ENCODE assay signal across 10 cellular contexts in genomic region chr10:75406158-75407065, GRCh38. TPM values are rescaled to one million over a fixed set of nuclear protein-coding genes. Genes with fewer than 3 reads are reported as not detected.
A peak's percentile ranks its signal among the peaks of the same experiment; 100 is the strongest.
DNase-seq lines count a peak whose midpoint lies in the region; ATAC-seq and TF ChIP-seq lines count a peak whose summit lies in the region.
"Had no signal": no experiment of that assay in that cellular context is flagged by ENCODE, and none has a peak within 500 bp of the region (broad histone marks: within the 10 kb centered on the region; RNA-seq: fewer than 3 reads in every experiment).

No MANE protein-coding gene starts in this region.

- H3K9me3 ChIP-seq in breast epithelium (no peaks in the 10 kb centered on the region), upper lobe of right lung (no peaks in the 10 kb centered on the region)

- H3K4me3 ChIP-seq in breast epithelium (peak overlapping the region in 2 of 3 donors; percentile 81 to 82), upper lobe of right lung (peak overlapping the region; percentile 70)

- H3K27ac ChIP-seq in breast epithelium (peak overlapping the region; percentile 87 to 94), upper lobe of right lung (peak overlapping the region; percentile 96), foreskin keratinocyte (no peak overlapping the region)

- H3K9me3 Mint-ChIP-seq in MCF 10A (ENCODE audit: unreplicated experiment): no peaks in the 10 kb centered on the region
- no peaks in the 10 kb centered on the region for H3K9me3 Mint-ChIP-seq in mesothelial cell of epicardium

- BruUV-seq in MCF 10A (replicated peaks; lab: Mats Ljungman, UMichigan): no TSS peak

- ATAC-seq in upper lobe of right lung: no peak
- ATAC-seq in foreskin keratinocyte: no peak

- intact Hi-C loops in breast epithelium (cut with DNase I; ENCODE audit: low total_unique reads) (no loop called here), MCF 10A (cut with micrococcal nuclease) (loop anchor here (10.0 kb wide), 2 partner anchors 128 to 308 kb away; no protein-coding TSS in a partner anchor), upper lobe of right lung (cut with DNase I) (no loop called here)

- peaks cover 10% of the 10 kb centered on the region for H3K4me1 Mint-ChIP-seq in MCF 10A (ENCODE audit: insufficient read depth, unreplicated experiment)
- H3K4me1 Mint-ChIP-seq in mesothelial cell of epicardium: peaks cover 43% of the 10 kb centered on the region

- H3K27me3 Mint-ChIP-seq in MCF 10A (ENCODE audit: insufficient read depth, unreplicated experiment): no peaks in the 10 kb centered on the region
- peaks cover 15% of the 10 kb centered on the region for H3K27me3 Mint-ChIP-seq in mesothelial cell of epicardium (ENCODE audit: low read depth)

- H3K36me3 Mint-ChIP-seq in MCF 10A (ENCODE audit: insufficient read depth, unreplicated experiment): peaks cover 14% of the 10 kb centered on the region
- no peaks in the 10 kb centered on the region for H3K36me3 Mint-ChIP-seq in mesothelial cell of epicardium

- CTCF ChIA-PET in MCF 10A (lab: Yijun Ruan, JAX): interaction anchor here (0.7 kb wide), 1 partner anchor 630 kb away, joined by 3 read pairs; no protein-coding TSS in a partner anchor

- POLR2A ChIA-PET in MCF 10A (lab: Yijun Ruan, JAX): no interaction called here

- H3K36me3 ChIP-seq in breast epithelium: no peaks in the 10 kb centered on the region
- no peaks in the 10 kb centered on the region for H3K36me3 ChIP-seq in upper lobe of right lung

- no peaks in the 10 kb centered on the region for H3K4me1 ChIP-seq in breast epithelium
- H3K4me1 ChIP-seq in upper lobe of right lung: peaks cover 24% of the 10 kb centered on the region
- H3K4me1 ChIP-seq in foreskin keratinocyte: peaks cover 9% of the 10 kb centered on the region

- TF ChIP-seq POLR2A in breast epithelium (IDR thresholded peaks at IDR 0.05): no peak

- no peak overlapping the region for H3K27ac Mint-ChIP-seq in MCF 10A (ENCODE audit: low read depth, unreplicated experiment)
- peak overlapping the region; percentile 91 for H3K27ac Mint-ChIP-seq in mesothelial cell of epicardium

- H3K4me3 Mint-ChIP-seq in MCF 10A (ENCODE audit: unreplicated experiment) (no peak overlapping the region), mesothelial cell of epicardium (peak overlapping the region; percentile 66)

- peaks cover 0 to 7% of the 10 kb centered on the region in 2 donors for H3K27me3 ChIP-seq in breast epithelium
- peaks cover 7% of the 10 kb centered on the region for H3K27me3 ChIP-seq in upper lobe of right lung
- H3K27me3 ChIP-seq in foreskin keratinocyte: no peaks in the 10 kb centered on the region

- TF ChIP-seq CTCF in breast epithelium (IDR thresholded peaks at IDR 0.05) (no peak), MCF 10A (IDR thresholded peaks at IDR 0.05; ENCODE audit: unreplicated experiment) (no peak), mesothelial cell of epicardium (IDR thresholded peaks at IDR 0.05; ENCODE audit: unreplicated experiment) (no peak), upper lobe of right lung (IDR thresholded peaks at IDR 0.05) (no peak), foreskin keratinocyte (conservative IDR thresholded peaks at IDR 0.05) (no peak)

- peak in 1 of 2 donors; percentile 26 for DNase-seq in breast epithelium (ENCODE audit: low spot score in 2 of 2)
- DNase-seq in MCF 10A (ENCODE audit: unreplicated experiment): no peak
- DNase-seq in ecto neural progenitor cell (ENCODE audit: low spot score): peak; percentile 60
- no peak for DNase-seq in mesothelial cell of epicardium (ENCODE audit: low spot score in 2 of 2, unreplicated experiment in 2 of 2)
- DNase-seq in upper lobe of right lung: peak; percentile 67
- no peak for DNase-seq in OCI-M1 (lab: John Stamatoyannopoulos, UW)
- DNase-seq in foreskin keratinocyte: no peak
- no peak for DNase-seq in cerebellar cortex (ENCODE audit: low spot score)
- DNase-seq: central memory CD4-positive, alpha-beta T cell had no signal

RNA-seq across cellular contexts. Expression of gene ZNF503, which starts 4.8 kb away (rescaled TPM):
- total RNA-seq in breast epithelium (10 to 100 TPM in 1 of 3 donors, 1 to 10 TPM in 2; 3.6 to 10.9 (median 7.6) TPM), MCF 10A (2022) (7.3 and 8.1 TPM in 2 replicates), mesothelial cell of epicardium (58.0 to 59.9 TPM (median 58.3 TPM) in 3 replicates), upper lobe of right lung (36.2 TPM), foreskin keratinocyte (5.1 and 5.7 TPM in 2 replicates)
- 4.6 and 4.7 TPM in 2 replicates for polyA plus RNA-seq in foreskin keratinocyte

RNA-seq across cellular contexts. Expression of gene LRMDA, which starts 25.0 kb away (rescaled TPM):
- total RNA-seq in breast epithelium: 10 to 100 TPM in 2 of 3 donors, 1 to 10 TPM in 1; 8.3 to 17.1 (median 11.1) TPM
- not detected in 2 replicates for total RNA-seq in MCF 10A (2022)
- total RNA-seq in mesothelial cell of epicardium: 2.0 to 3.3 TPM (median 2.7 TPM) in 3 replicates
- total RNA-seq in upper lobe of right lung: 20.0 TPM
- not detected in 2 replicates for total RNA-seq in foreskin keratinocyte
- 0.10 TPM in 1 of 2 replicates, not detected in the other for polyA plus RNA-seq in foreskin keratinocyte
- total RNA-seq: T-helper 2 cell treated with Interferon-gamma antibody and Interleukin-4, amounts not matched to agents 100 ng/mL and 5 ng/mL, for 36 hours had no signal

Comparison
In these comparisons a context has a peak if more than half of its experiments do, and no peak if none do; other contexts are left out.
1. DNase-seq: peak in ecto neural progenitor cell (single experiment) and upper lobe of right lung (single experiment); none in MCF 10A (single experiment), mesothelial cell of epicardium (0 of 2), OCI-M1 (single experiment), foreskin keratinocyte (0 of 2) and cerebellar cortex (single experiment).